1 cellular context compared by ENCODE assay signal in genomic region chr17:36482611-36483504, GRCh38.
A peak's percentile ranks its signal among the peaks of the same experiment; 100 is the strongest.
TF ChIP-seq lines count a peak whose summit lies in the region.

No MANE protein-coding gene starts in this region.

TF ChIP-seq in K562, 482 proteins besides CTCF, POLR2A, EP300 and RAD21 (continued from another document and continues in another):
- TF ChIP-seq ZBTB8A (IDR thresholded peaks at IDR 0.05; ENCODE audit: partially characterized antibody), result no peak
- no peak for TF ChIP-seq GATA2 (CRISPR knock-in tag; IDR thresholded peaks at IDR 0.05)
- no peak for TF ChIP-seq HSF4 (CRISPR knock-in tag; IDR thresholded peaks at IDR 0.05; ENCODE audit: borderline replicate concordance)
- no peak for TF ChIP-seq KDM1A (IDR thresholded peaks at IDR 0.05)
- peak; percentile 57; the same call in 1 of the 2 replicates for TF ChIP-seq ATF6 (CRISPR knock-in tag; IDR thresholded peaks at IDR 0.05)
- TF ChIP-seq TFAP4 (CRISPR knock-in tag; IDR thresholded peaks at IDR 0.05; ENCODE audit: borderline replicate concordance), result peak; percentile 87
- no peak for TF ChIP-seq TEAD4 (IDR thresholded peaks at IDR 0.05; ENCODE audit: low read length)
- TF ChIP-seq TEAD4 (CRISPR knock-in tag; IDR thresholded peaks at IDR 0.05; ENCODE audit: borderline replicate concordance), result peak; percentile 89; the same call in 1 of the 2 replicates
- TF ChIP-seq C11orf30 (IDR thresholded peaks at IDR 0.05; ENCODE audit: low read depth), result no peak
- TF ChIP-seq PTRF (tag; IDR thresholded peaks at IDR 0.05), result no peak
- TF ChIP-seq, protein P1, sequence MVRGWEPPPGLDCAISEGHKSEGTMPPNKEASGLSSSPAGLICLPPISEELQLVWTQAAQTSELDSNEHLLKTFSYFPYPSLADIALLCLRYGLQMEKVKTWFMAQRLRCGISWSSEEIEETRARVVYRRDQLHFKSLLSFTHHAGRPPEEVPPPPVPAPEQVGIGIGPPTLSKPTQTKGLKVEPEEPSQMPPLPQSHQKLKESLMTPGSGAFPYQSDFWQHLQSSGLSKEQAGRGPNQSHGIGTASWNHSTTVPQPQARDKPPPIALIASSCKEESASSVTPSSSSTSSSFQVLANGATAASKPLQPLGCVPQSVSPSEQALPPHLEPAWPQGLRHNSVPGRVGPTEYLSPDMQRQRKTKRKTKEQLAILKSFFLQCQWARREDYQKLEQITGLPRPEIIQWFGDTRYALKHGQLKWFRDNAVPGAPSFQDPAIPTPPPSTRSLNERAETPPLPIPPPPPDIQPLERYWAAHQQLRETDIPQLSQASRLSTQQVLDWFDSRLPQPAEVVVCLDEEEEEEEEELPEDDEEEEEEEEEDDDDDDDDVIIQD (CRISPR knock-in tag; IDR thresholded peaks at IDR 0.05), result no peak
- peak; percentile 100 for TF ChIP-seq L3MBTL2 (IDR thresholded peaks at IDR 0.05)
- no peak for TF ChIP-seq MCM5 (IDR thresholded peaks at IDR 0.05; ENCODE audit: low read depth)
- TF ChIP-seq TEAD2 (tag; IDR thresholded peaks at IDR 0.05), result no peak
- peak; percentile 93; the same call in 1 of the 2 replicates for TF ChIP-seq ZNF224 (CRISPR knock-in tag; IDR thresholded peaks at IDR 0.05)
- TF ChIP-seq ZBED1 (IDR thresholded peaks at IDR 0.05), result no peak
- peak; percentile 56 for TF ChIP-seq CCNT2 (IDR thresholded peaks at IDR 0.05; ENCODE audit: borderline replicate concordance, extremely low read depth, insufficient read length, low read depth, low read length)
- TF ChIP-seq SIRT6 (IDR thresholded peaks at IDR 0.05; ENCODE audit: low read depth, low read length), result no peak
- peak; percentile 77 for TF ChIP-seq HNRNPLL (IDR thresholded peaks at IDR 0.05; ENCODE audit: low read depth, low read length, poor library complexity, severe bottlenecking)
- no peak for TF ChIP-seq NFE2L1 (tag; IDR thresholded peaks at IDR 0.05; ENCODE audit: borderline replicate concordance, low read depth)
- TF ChIP-seq, protein P2, sequence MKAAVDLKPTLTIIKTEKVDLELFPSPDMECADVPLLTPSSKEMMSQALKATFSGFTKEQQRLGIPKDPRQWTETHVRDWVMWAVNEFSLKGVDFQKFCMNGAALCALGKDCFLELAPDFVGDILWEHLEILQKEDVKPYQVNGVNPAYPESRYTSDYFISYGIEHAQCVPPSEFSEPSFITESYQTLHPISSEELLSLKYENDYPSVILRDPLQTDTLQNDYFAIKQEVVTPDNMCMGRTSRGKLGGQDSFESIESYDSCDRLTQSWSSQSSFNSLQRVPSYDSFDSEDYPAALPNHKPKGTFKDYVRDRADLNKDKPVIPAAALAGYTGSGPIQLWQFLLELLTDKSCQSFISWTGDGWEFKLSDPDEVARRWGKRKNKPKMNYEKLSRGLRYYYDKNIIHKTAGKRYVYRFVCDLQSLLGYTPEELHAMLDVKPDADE (conservative IDR thresholded peaks at IDR 0.05; ENCODE audit: control insufficient read depth, low read depth, low read length), result 0 out of 2 replicates have a peak, but pooled peaks have one; percentile 31
- TF ChIP-seq CHCHD3 (CRISPR knock-in tag; IDR thresholded peaks at IDR 0.05), result no peak
- TF ChIP-seq, protein P3, sequence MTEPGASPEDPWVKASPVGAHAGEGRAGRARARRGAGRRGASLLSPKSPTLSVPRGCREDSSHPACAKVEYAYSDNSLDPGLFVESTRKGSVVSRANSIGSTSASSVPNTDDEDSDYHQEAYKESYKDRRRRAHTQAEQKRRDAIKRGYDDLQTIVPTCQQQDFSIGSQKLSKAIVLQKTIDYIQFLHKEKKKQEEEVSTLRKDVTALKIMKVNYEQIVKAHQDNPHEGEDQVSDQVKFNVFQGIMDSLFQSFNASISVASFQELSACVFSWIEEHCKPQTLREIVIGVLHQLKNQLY (CRISPR knock-in tag; conservative IDR thresholded peaks at IDR 0.05), result peak in 1 of 2 experiments; percentile 96; a peak in 2 of 4 replicates
- TF ChIP-seq, protein P4, sequence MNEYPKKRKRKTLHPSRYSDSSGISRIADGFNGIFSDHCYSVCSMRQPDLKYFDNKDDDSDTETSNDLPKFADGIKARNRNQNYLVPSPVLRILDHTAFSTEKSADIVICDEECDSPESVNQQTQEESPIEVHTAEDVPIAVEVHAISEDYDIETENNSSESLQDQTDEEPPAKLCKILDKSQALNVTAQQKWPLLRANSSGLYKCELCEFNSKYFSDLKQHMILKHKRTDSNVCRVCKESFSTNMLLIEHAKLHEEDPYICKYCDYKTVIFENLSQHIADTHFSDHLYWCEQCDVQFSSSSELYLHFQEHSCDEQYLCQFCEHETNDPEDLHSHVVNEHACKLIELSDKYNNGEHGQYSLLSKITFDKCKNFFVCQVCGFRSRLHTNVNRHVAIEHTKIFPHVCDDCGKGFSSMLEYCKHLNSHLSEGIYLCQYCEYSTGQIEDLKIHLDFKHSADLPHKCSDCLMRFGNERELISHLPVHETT (CRISPR knock-in tag; conservative IDR thresholded peaks at IDR 0.05 in 1 of 2, IDR thresholded peaks at IDR 0.05 in 1 of 2), result no peak
- TF ChIP-seq ZNF184 (CRISPR knock-in tag; IDR thresholded peaks at IDR 0.05), result no peak
- peak; percentile 89; the same call in 1 of the 2 replicates for TF ChIP-seq ZNF124 (CRISPR knock-in tag; IDR thresholded peaks at IDR 0.05)
- TF ChIP-seq CHD4 (IDR thresholded peaks at IDR 0.05; ENCODE audit: insufficient read depth, insufficient replicate concordance, low read depth, low read length, poor library complexity, severe bottlenecking), result no peak
- TF ChIP-seq ZNF140 (CRISPR knock-in tag; IDR thresholded peaks at IDR 0.05), result no peak
- TF ChIP-seq RBM34 (IDR thresholded peaks at IDR 0.05; ENCODE audit: borderline replicate concordance, insufficient read depth, low read length), result no peak
- no peak for TF ChIP-seq NFXL1 (CRISPR knock-in tag; IDR thresholded peaks at IDR 0.05)
- no peak for TF ChIP-seq ZNF644 (tag; IDR thresholded peaks at IDR 0.05; ENCODE audit: low read depth)
- TF ChIP-seq, protein P5, sequence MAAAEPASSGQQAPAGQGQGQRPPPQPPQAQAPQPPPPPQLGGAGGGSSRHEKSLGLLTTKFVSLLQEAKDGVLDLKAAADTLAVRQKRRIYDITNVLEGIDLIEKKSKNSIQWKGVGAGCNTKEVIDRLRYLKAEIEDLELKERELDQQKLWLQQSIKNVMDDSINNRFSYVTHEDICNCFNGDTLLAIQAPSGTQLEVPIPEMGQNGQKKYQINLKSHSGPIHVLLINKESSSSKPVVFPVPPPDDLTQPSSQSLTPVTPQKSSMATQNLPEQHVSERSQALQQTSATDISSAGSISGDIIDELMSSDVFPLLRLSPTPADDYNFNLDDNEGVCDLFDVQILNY (CRISPR knock-in tag; IDR thresholded peaks at IDR 0.05), result peak; percentile 98
- no peak for TF ChIP-seq ETV6 (IDR thresholded peaks at IDR 0.05; ENCODE audit: borderline replicate concordance in 1 of 2, low read depth in 2 of 2, low read length in 1 of 2)
- peak; percentile 94 for TF ChIP-seq ETV6 (CRISPR knock-in tag; IDR thresholded peaks at IDR 0.05; ENCODE audit: borderline replicate concordance)
- TF ChIP-seq, protein P6, sequence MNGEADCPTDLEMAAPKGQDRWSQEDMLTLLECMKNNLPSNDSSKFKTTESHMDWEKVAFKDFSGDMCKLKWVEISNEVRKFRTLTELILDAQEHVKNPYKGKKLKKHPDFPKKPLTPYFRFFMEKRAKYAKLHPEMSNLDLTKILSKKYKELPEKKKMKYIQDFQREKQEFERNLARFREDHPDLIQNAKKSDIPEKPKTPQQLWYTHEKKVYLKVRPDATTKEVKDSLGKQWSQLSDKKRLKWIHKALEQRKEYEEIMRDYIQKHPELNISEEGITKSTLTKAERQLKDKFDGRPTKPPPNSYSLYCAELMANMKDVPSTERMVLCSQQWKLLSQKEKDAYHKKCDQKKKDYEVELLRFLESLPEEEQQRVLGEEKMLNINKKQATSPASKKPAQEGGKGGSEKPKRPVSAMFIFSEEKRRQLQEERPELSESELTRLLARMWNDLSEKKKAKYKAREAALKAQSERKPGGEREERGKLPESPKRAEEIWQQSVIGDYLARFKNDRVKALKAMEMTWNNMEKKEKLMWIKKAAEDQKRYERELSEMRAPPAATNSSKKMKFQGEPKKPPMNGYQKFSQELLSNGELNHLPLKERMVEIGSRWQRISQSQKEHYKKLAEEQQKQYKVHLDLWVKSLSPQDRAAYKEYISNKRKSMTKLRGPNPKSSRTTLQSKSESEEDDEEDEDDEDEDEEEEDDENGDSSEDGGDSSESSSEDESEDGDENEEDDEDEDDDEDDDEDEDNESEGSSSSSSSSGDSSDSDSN (IDR thresholded peaks at IDR 0.05; ENCODE audit: borderline replicate concordance in 1 of 2, low read depth in 2 of 2, low read length in 2 of 2), result peak; percentile 24 to 54; a peak in 2 of 4 replicates
- no peak for TF ChIP-seq SIX5 (IDR thresholded peaks at IDR 0.05; ENCODE audit: borderline replicate concordance in 1 of 2, insufficient read depth in 1 of 2, low read depth in 1 of 2, low read length in 2 of 2)
- TF ChIP-seq JUN (IDR thresholded peaks at IDR 0.05; ENCODE audit: borderline replicate concordance, low read depth, low read length), result peak; percentile 26; the same call in 1 of the 2 replicates
- TF ChIP-seq JUN (CRISPR knock-in tag; IDR thresholded peaks at IDR 0.05; ENCODE audit: borderline replicate concordance), result peak; percentile 93; the same call in 1 of the 2 replicates
- TF ChIP-seq ZNF511 (CRISPR knock-in tag; IDR thresholded peaks at IDR 0.05), result peak; percentile 98
- TF ChIP-seq TBP (optimal IDR thresholded peaks at IDR 0.05; ENCODE audit: low read depth, low read length), result peak; percentile 20
- TF ChIP-seq FOXK1 (CRISPR knock-in tag; IDR thresholded peaks at IDR 0.05; ENCODE audit: borderline replicate concordance), result peak; percentile 89; the same call in 1 of the 2 replicates
- TF ChIP-seq, protein P7, sequence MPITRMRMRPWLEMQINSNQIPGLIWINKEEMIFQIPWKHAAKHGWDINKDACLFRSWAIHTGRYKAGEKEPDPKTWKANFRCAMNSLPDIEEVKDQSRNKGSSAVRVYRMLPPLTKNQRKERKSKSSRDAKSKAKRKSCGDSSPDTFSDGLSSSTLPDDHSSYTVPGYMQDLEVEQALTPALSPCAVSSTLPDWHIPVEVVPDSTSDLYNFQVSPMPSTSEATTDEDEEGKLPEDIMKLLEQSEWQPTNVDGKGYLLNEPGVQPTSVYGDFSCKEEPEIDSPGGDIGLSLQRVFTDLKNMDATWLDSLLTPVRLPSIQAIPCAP (CRISPR knock-in tag; IDR thresholded peaks at IDR 0.05; ENCODE audit: borderline replicate concordance), result peak; percentile 69; the same call in 1 of the 2 replicates
- peak; percentile 96 for TF ChIP-seq ZBTB33 (CRISPR knock-in tag; IDR thresholded peaks at IDR 0.05)
- no peak for TF ChIP-seq ZNF699 (CRISPR knock-in tag; IDR thresholded peaks at IDR 0.05; ENCODE audit: insufficient replicate concordance)
- TF ChIP-seq ZNF41 (CRISPR knock-in tag; conservative IDR thresholded peaks at IDR 0.05), result no peak
- TF ChIP-seq GATAD2B (IDR thresholded peaks at IDR 0.05; ENCODE audit: borderline replicate concordance), result 0 out of 2 replicates have a peak, but pooled peaks have one; percentile 13
- no peak for TF ChIP-seq SAP30 (IDR thresholded peaks at IDR 0.05; ENCODE audit: borderline replicate concordance, insufficient read depth, low read depth, low read length, poor library complexity, severe bottlenecking)
- no peak for TF ChIP-seq NR0B1 (IDR thresholded peaks at IDR 0.05; ENCODE audit: partially characterized antibody)
- TF ChIP-seq RAD51 (IDR thresholded peaks at IDR 0.05; ENCODE audit: borderline replicate concordance, low read depth), result no peak
- peak; percentile 77 for TF ChIP-seq GABPB1 (CRISPR knock-in tag; IDR thresholded peaks at IDR 0.05)
- no peak for TF ChIP-seq POLR3A (IDR thresholded peaks at IDR 0.05; ENCODE audit: borderline replicate concordance, extremely low read depth, insufficient read depth, insufficient read length)
